Comparison of ENCODE assay signal across 8 cellular contexts in the genomic region with DNA sequence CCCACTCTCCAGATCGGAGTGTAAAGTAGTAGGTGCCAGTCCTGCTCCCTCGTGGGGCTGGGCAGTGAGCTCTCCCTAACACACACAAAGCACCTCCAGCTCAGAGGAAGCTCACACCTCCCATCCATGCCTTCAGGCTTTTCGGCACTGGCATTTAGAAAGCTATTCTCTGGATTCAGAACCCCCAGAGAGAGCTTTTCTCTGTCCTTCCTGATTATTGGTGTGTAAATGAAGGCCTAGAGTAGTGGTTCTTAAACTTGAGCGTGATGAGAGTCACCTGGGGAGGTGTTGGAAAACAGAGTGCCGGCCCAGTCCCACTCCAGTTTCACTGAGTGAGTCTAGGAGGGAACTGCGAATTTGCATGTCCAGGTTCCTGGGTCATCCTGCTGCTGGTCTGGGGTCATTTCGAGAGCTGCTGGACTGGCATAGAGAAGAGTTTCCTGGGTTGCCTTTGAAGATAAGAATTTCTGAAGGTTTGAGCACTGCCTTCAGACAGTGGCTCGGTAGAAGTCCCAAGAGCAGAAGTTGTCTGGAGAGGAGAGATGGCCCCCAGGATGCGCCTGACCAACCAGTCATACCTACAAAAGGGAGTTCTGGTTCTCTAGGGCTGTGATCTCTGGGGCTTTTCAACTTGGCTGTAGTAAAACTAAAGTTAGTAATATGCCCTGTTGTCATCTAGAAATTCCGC. TPM values are rescaled to one million over a fixed set of nuclear protein-coding genes. Genes with fewer than 3 reads are reported as not detected.
DNase-seq lines count a peak whose midpoint lies in the region; ATAC-seq and TF ChIP-seq lines count a peak whose summit lies in the region.

No MANE protein-coding gene starts in this region.

- H3K27me3 Mint-ChIP-seq in nephron (ENCODE audit: low read depth), result peaks cover 15% of the 10 kb centered on the region
- H3K27me3 Mint-ChIP-seq in CD4-positive, alpha-beta memory T cell, result no peaks in the 10 kb centered on the region
- H3K27me3 Mint-ChIP-seq in activated naive CD8-positive, alpha-beta T cell treated with anti-CD3 and anti-CD28 coated beads, Interleukin-2, amount 50 U/mL, for 24 hours, result no peaks in the 10 kb centered on the region

- no peak overlapping the region for H3K4me3 Mint-ChIP-seq in nephron
- no peak overlapping the region for H3K4me3 Mint-ChIP-seq in CD4-positive, alpha-beta memory T cell
- no peak overlapping the region for H3K4me3 Mint-ChIP-seq in activated naive CD8-positive, alpha-beta T cell treated with anti-CD3 and anti-CD28 coated beads, Interleukin-2, amount 50 U/mL, for 24 hours

- H3K4me1 Mint-ChIP-seq in nephron, result peaks cover 42% of the 10 kb centered on the region
- H3K4me1 Mint-ChIP-seq in CD4-positive, alpha-beta memory T cell, result peaks cover 0 to 5% (median 4%) of the 10 kb centered on the region in 4 donors
- H3K4me1 Mint-ChIP-seq in activated naive CD8-positive, alpha-beta T cell treated with anti-CD3 and anti-CD28 coated beads, Interleukin-2, amount 50 U/mL, for 24 hours, result peaks cover 32% of the 10 kb centered on the region

- no peaks in the 10 kb centered on the region for H3K27me3 ChIP-seq in left ventricle myocardium inferior (ENCODE audit: low read depth)
- no peaks in the 10 kb centered on the region for H3K27me3 ChIP-seq in esophagus (ENCODE audit: control insufficient read depth in 1 of 2, insufficient read depth in 2 of 2, low read length in 2 of 2)
- H3K27me3 ChIP-seq in vagina, result no peaks in the 10 kb centered on the region
- H3K27me3 ChIP-seq in CD4-positive, alpha-beta memory T cell (ENCODE audit: insufficient read depth, low read length), result no peaks in the 10 kb centered on the region

- no peak for ATAC-seq in activated naive CD8-positive, alpha-beta T cell treated with anti-CD3 and anti-CD28 coated beads, Interleukin-2, amount 50 U/mL, for 24 hours
- ATAC-seq in GM18909 (IDR thresholded peaks at IDR 0.05; ENCODE audit: poor library complexity, unreplicated experiment), result no peak

- H3K36me3 Mint-ChIP-seq in nephron (ENCODE audit: low read depth), result no peaks in the 10 kb centered on the region
- no peaks in the 10 kb centered on the region for H3K36me3 Mint-ChIP-seq in CD4-positive, alpha-beta memory T cell
- no peaks in the 10 kb centered on the region for H3K36me3 Mint-ChIP-seq in activated naive CD8-positive, alpha-beta T cell treated with anti-CD3 and anti-CD28 coated beads, Interleukin-2, amount 50 U/mL, for 24 hours (ENCODE audit: low read depth)

- no peak overlapping the region for H3K4me3 ChIP-seq in left ventricle myocardium inferior
- H3K4me3 ChIP-seq in esophagus (ENCODE audit: low read depth in 1 of 2, low read length in 2 of 2), result no peak overlapping the region
- H3K4me3 ChIP-seq in vagina, result peak overlapping the region in 1 of 2 donors; percentile 7
- no peak overlapping the region for H3K4me3 ChIP-seq in CD4-positive, alpha-beta memory T cell (ENCODE audit: low read length in 2 of 2)

- TF ChIP-seq CTCF in left ventricle myocardium inferior (IDR thresholded peaks at IDR 0.05; ENCODE audit: borderline replicate concordance) (no peak), nephron (IDR thresholded peaks at IDR 0.05; ENCODE audit: unreplicated experiment in 3 of 3) (no peak), vagina (IDR thresholded peaks at IDR 0.05) (no peak)

- peak overlapping the region; percentile 90 for H3K27ac ChIP-seq in left ventricle myocardium inferior (replicated peaks)
- peak overlapping the region; percentile 96 to 99 for H3K27ac ChIP-seq in esophagus (ENCODE audit: low read depth in 2 of 2, low read length in 1 of 2)
- H3K27ac ChIP-seq in vagina, result peak overlapping the region; percentile 81
- H3K27ac ChIP-seq in CD4-positive, alpha-beta memory T cell (ENCODE audit: low read depth, low read length), result no peak overlapping the region

- no peaks in the 10 kb centered on the region for H3K9me3 ChIP-seq in left ventricle myocardium inferior (replicated peaks)
- H3K9me3 ChIP-seq in esophagus (ENCODE audit: control insufficient read depth in 2 of 2, insufficient read depth in 1 of 2, low read depth in 1 of 2, low read length in 1 of 2), result no peaks in the 10 kb centered on the region
- H3K9me3 ChIP-seq in vagina, result no peaks in the 10 kb centered on the region
- H3K9me3 ChIP-seq in CD4-positive, alpha-beta memory T cell (ENCODE audit: control insufficient read depth in 1 of 2, low read length in 2 of 2), result no peaks in the 10 kb centered on the region

- intact Hi-C loops in left ventricle myocardium inferior (cut with micrococcal nuclease) (no loop called here), cardiac septum (cut with DNase I) (no loop called here), vagina (cut with DNase I) (no loop called here)
- intact Hi-C loops in CD4-positive, alpha-beta memory T cell (cut with micrococcal nuclease), result no loop called here

- H3K27ac Mint-ChIP-seq in nephron, result peak overlapping the region; percentile 71 to 94 (median 90)
- H3K27ac Mint-ChIP-seq in CD4-positive, alpha-beta memory T cell, result no peak overlapping the region
- H3K27ac Mint-ChIP-seq in activated naive CD8-positive, alpha-beta T cell treated with anti-CD3 and anti-CD28 coated beads, Interleukin-2, amount 50 U/mL, for 24 hours, result no peak overlapping the region

- no peaks in the 10 kb centered on the region for H3K9me3 Mint-ChIP-seq in nephron
- no peaks in the 10 kb centered on the region for H3K9me3 Mint-ChIP-seq in CD4-positive, alpha-beta memory T cell
- no peaks in the 10 kb centered on the region for H3K9me3 Mint-ChIP-seq in activated naive CD8-positive, alpha-beta T cell treated with anti-CD3 and anti-CD28 coated beads, Interleukin-2, amount 50 U/mL, for 24 hours

- no peak for DNase-seq in left ventricle myocardium inferior
- DNase-seq in cardiac septum (ENCODE audit: low spot score), result no peak
- DNase-seq in vagina (ENCODE audit: extremely low spot score in 2 of 2), result no peak
- DNase-seq in CD4-positive, alpha-beta memory T cell, result no peak
- DNase-seq in activated naive CD8-positive, alpha-beta T cell treated with anti-CD3 and anti-CD28 coated beads, Interleukin-2, amount 50 U/mL, for 24 hours, result no peak

- H3K4me1 ChIP-seq in left ventricle myocardium inferior, result peaks cover 99% of the 10 kb centered on the region
- H3K4me1 ChIP-seq in esophagus (ENCODE audit: control insufficient read depth in 2 of 2, insufficient read depth in 2 of 2, low read length in 1 of 2), result peaks cover 3 to 39% of the 10 kb centered on the region in 2 donors
- peaks cover 100% of the 10 kb centered on the region for H3K4me1 ChIP-seq in vagina
- H3K4me1 ChIP-seq in CD4-positive, alpha-beta memory T cell (ENCODE audit: insufficient read depth, low read length), result no peaks in the 10 kb centered on the region

- TF ChIP-seq POLR2A in vagina (IDR thresholded peaks at IDR 0.05), result no peak

- peaks cover 22% of the 10 kb centered on the region for H3K36me3 ChIP-seq in left ventricle myocardium inferior
- peaks cover 0 to 15% of the 10 kb centered on the region in 2 donors for H3K36me3 ChIP-seq in esophagus (ENCODE audit: control insufficient read depth in 2 of 2, insufficient read depth in 2 of 2, low read length in 1 of 2)
- peaks cover 0 to 5% of the 10 kb centered on the region in 2 donors for H3K36me3 ChIP-seq in vagina
- H3K36me3 ChIP-seq in CD4-positive, alpha-beta memory T cell (ENCODE audit: insufficient read depth, low read length), result no peaks in the 10 kb centered on the region

- 41 to 57% methylated on average over 10 of the region's 10 CpGs for WGBS in esophagus, 2 donors

- CTCF ChIA-PET in CD4-positive, alpha-beta memory T cell (lab: Charles Lee; ENCODE audit: partially characterized antibody), result no interaction called here

- POLR2A ChIA-PET in CD4-positive, alpha-beta memory T cell (lab: Charles Lee; ENCODE audit: partially characterized antibody), result no interaction called here

RNA-seq across cellular contexts. Expression of a gene that starts 15.1 kb away (rescaled TPM):
- total RNA-seq in left ventricle myocardium inferior, result 55.5 TPM
- 70.2 TPM for total RNA-seq in cardiac septum
- 100 to 1,000 TPM; 467 to 898 TPM for polyA plus RNA-seq in esophagus
- total RNA-seq in vagina, result 366 TPM
- 1 to 10 TPM; 4.5 to 5.8 TPM for total RNA-seq in CD4-positive, alpha-beta memory T cell
- polyA plus RNA-seq in CD4-positive, alpha-beta memory T cell, result 1 to 10 TPM; 1.4 to 4.4 TPM

Comparison
In these comparisons a context has a peak if more than half of its experiments do, and no peak if none do; other contexts are left out.
1. H3K27ac Mint-ChIP-seq: peak in nephron (3 of 3); none in CD4-positive, alpha-beta memory T cell (0 of 7) and activated naive CD8-positive, alpha-beta T cell treated with anti-CD3 and anti-CD28 coated beads, Interleukin-2, amount 50 U/mL, for 24 hours (single experiment).